In the genomic region with DNA sequence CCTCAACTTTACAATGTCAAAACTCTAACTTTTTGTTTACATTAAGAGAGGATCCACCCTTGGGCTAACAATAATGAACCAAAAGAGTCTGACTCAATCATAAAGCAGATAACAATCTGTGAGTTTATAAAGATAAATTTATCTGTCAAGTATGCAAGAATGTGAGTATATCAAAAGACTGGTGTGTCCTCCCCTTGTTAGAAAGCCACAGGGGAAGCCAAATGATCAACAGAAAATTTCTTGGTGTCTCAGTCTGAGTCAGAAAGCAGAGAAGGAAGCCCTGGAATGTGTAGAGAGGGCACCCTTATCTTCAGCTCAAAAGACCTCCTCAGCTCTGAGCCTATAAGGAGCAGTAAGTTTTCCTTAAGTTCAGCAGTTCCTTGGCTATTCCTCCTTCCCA, we compare ENCODE assay signal across 15 cellular contexts. TPM values are rescaled to one million over a fixed set of nuclear protein-coding genes. Genes with fewer than 3 reads are reported as not detected.
DNase-seq lines count a peak whose midpoint lies in the region; ATAC-seq and TF ChIP-seq lines count a peak whose summit lies in the region.
"Had no signal": no experiment of that assay in that cellular context is flagged by ENCODE, and none has a peak within 500 bp of the region (broad histone marks: within the 10 kb centered on the region; RNA-seq: fewer than 3 reads in every experiment).

No MANE protein-coding gene starts in this region.

- intact Hi-C loops in mammary epithelial cell (cut with micrococcal nuclease): no loop called here
- intact Hi-C loops in breast epithelium (cut with DNase I; ENCODE audit: low total_unique reads): loop anchor here (2.0 kb wide), 1 partner anchor 45 kb away; no protein-coding TSS in a partner anchor

- dilution Hi-C loops in mammary epithelial cell (cut with HindIII; ENCODE audit: low sequenced_read_pairs): no loop called here

- peak overlapping the region; percentile 6 for H3K4me2 ChIP-seq in mammary epithelial cell (ENCODE audit: insufficient read depth, low read depth, low read length)

- peaks cover 23% of the 10 kb centered on the region for H3K4me1 ChIP-seq in mammary epithelial cell (ENCODE audit: insufficient read depth, low read length)
- no peaks in the 10 kb centered on the region for H3K4me1 ChIP-seq in breast epithelium

- no peaks in the 10 kb centered on the region for H4K20me1 ChIP-seq in mammary epithelial cell (ENCODE audit: insufficient read depth, low read length)

- ATAC-seq in GM18870 (IDR thresholded peaks at IDR 0.05; ENCODE audit: unreplicated experiment): no peak

- H3K36me3 ChIP-seq in mammary epithelial cell (ENCODE audit: insufficient read depth, low read length): no peaks in the 10 kb centered on the region
- H3K36me3 ChIP-seq in breast epithelium: no peaks in the 10 kb centered on the region
- H3K36me3 ChIP-seq: spleen had no signal

- no peak for TF ChIP-seq CTCF in mammary epithelial cell (conservative IDR thresholded peaks at IDR 0.05 in 1 of 2, IDR thresholded peaks at IDR 0.05 in 1 of 2; ENCODE audit: extremely low read depth in 1 of 2, insufficient read depth in 1 of 2, low read depth in 1 of 2, low read length in 2 of 2)
- TF ChIP-seq CTCF in breast epithelium (IDR thresholded peaks at IDR 0.05): no peak
- no peak for TF ChIP-seq CTCF in fibroblast of pulmonary artery (IDR thresholded peaks at IDR 0.05; ENCODE audit: low read length, missing control alignments)

- H3K27me3 ChIP-seq in mammary epithelial cell (ENCODE audit: insufficient read depth, low read length): peaks cover 2% of the 10 kb centered on the region
- H3K27me3 ChIP-seq in breast epithelium: no peaks in the 10 kb centered on the region

- DNase-seq in mammary epithelial cell (peak; percentile 61), breast epithelium (ENCODE audit: low spot score in 2 of 2) (no peak), SK-MEL-5 (ENCODE audit: low read depth, low spot score) (peak; percentile 30), fibroblast of pulmonary artery (ENCODE audit: low read depth) (peak; percentile 35), HPDE6-E6E7 (ENCODE audit: extremely low spot score) (no peak), DMS53 (lab: John Stamatoyannopoulos, UW) (no peak), DMS 273 (lab: John Stamatoyannopoulos, UW; ENCODE audit: unreplicated experiment) (no peak)
- DNase-seq: activated CD4-positive, alpha-beta T cell treated with anti-CD3 and anti-CD28 coated beads for 48 hours; cerebellar nuclear complex; DMS79; MM.1S; spleen had no signal

- H3K9me3 ChIP-seq in mammary epithelial cell (replicated peaks; ENCODE audit: insufficient read depth, low read length) (no peaks in the 10 kb centered on the region), breast epithelium (no peaks in the 10 kb centered on the region)
- H3K9me3 ChIP-seq: spleen had no signal

- CTCF ChIA-PET in mammary epithelial cell (lab: Charles Lee; ENCODE audit: low non-redundant PET): no interaction called here

- in situ Hi-C loops in mammary epithelial cell (cut with MboI; ENCODE audit: low sequenced_read_pairs in 2 of 2) (no loop called here), SK-MEL-5 (cut with HindIII; ENCODE audit: low pct_unique_long_range_greater_than_20kb, low sequenced_read_pairs) (no loop called here)

- no TSS peak for BruUV-seq in mammary epithelial cell (replicated peaks; lab: Mats Ljungman, UMichigan)

- H3K9ac ChIP-seq in mammary epithelial cell (ENCODE audit: insufficient read depth, low read length): no peak overlapping the region

- no peak overlapping the region for H3K4me3 ChIP-seq in mammary epithelial cell (replicated peaks in 1 of 3; ENCODE audit: insufficient read depth in 1 of 3, low read depth in 2 of 3, low read length in 3 of 3)
- no peak overlapping the region for H3K4me3 ChIP-seq in breast epithelium
- no peak overlapping the region for H3K4me3 ChIP-seq in fibroblast of pulmonary artery (replicated peaks; ENCODE audit: low read depth, low read length)
- H3K4me3 ChIP-seq: spleen had no signal

- no peak overlapping the region for H2AFZ ChIP-seq in mammary epithelial cell (ENCODE audit: low read depth, low read length)

- H3K27ac ChIP-seq in mammary epithelial cell (ENCODE audit: insufficient read depth, low read depth, low read length) (no peak overlapping the region), breast epithelium (no peak overlapping the region)
- H3K27ac ChIP-seq: epithelial cell of prostate, spleen had no signal

- no peaks in the 10 kb centered on the region for H3K79me2 ChIP-seq in mammary epithelial cell (ENCODE audit: insufficient read depth, low read length)

- no peak for TF ChIP-seq POLR2A in breast epithelium (IDR thresholded peaks at IDR 0.05)

RNA-seq across cellular contexts. Expression of a gene that starts 13.9 kb away (rescaled TPM):
- total RNA-seq in mammary epithelial cell (1 to 10 TPM; 4.2 to 4.8 TPM), breast epithelium (10 to 100 TPM in 1 of 3 donors, 1 to 10 TPM in 2; 9.2 to 17.3 (median 9.3) TPM)
- polyA plus RNA-seq in mammary epithelial cell: 1.3 TPM
- polyA minus RNA-seq in mammary epithelial cell: not detected
- total RNA-seq in SK-MEL-5 (2014; rRNA removed; shearing (Covaris generic)): 5.7 and 6.4 TPM in 2 replicates
- 3.9 and 8.0 TPM in 2 replicates for polyA plus RNA-seq in SK-MEL-5 (2015; cell fraction: cytosol; rRNA removed)
- polyA plus RNA-seq in SK-MEL-5 (2015; cell fraction: nucleus; rRNA removed): 4.2 and 5.5 TPM in 2 replicates

RNA-seq across cellular contexts. Expression of a gene that starts 30.3 kb away (rescaled TPM):
- total RNA-seq in mammary epithelial cell (not detected), breast epithelium (1 to 10 TPM in 2 of 3 donors, not detected in 1; 2.2 to 4.0 TPM)
- not detected for polyA plus RNA-seq in mammary epithelial cell
- not detected for polyA minus RNA-seq in mammary epithelial cell
- total RNA-seq in SK-MEL-5 (2014; rRNA removed; shearing (Covaris generic)): 118 and 129 TPM in 2 replicates
- polyA plus RNA-seq in SK-MEL-5 (2015; cell fraction: cytosol; rRNA removed): 42.3 and 44.3 TPM in 2 replicates
- 46.3 and 53.4 TPM in 2 replicates for polyA plus RNA-seq in SK-MEL-5 (2015; cell fraction: nucleus; rRNA removed)
- total RNA-seq: lung microvascular endothelial cell had no signal

RNA-seq across cellular contexts. Expression of a gene that starts 51.8 kb away (rescaled TPM):
- total RNA-seq in mammary epithelial cell: under 1 TPM in 1 of 2 donors, not detected in 1; under 0.01 TPM
- not detected for polyA plus RNA-seq in mammary epithelial cell
- polyA minus RNA-seq in mammary epithelial cell: not detected
- total RNA-seq in breast epithelium: 1 to 10 TPM in 1 of 3 donors, under 1 TPM in 2; 0.16 to 1.3 (median 0.33) TPM
- not detected in 2 replicates for total RNA-seq in SK-MEL-5 (2014; rRNA removed; shearing (Covaris generic))
- not detected in 2 replicates for polyA plus RNA-seq in SK-MEL-5 (2015; cell fraction: cytosol; rRNA removed)
- polyA plus RNA-seq in SK-MEL-5 (2015; cell fraction: nucleus; rRNA removed): not detected in 2 replicates
- total RNA-seq: lung microvascular endothelial cell, spleen had no signal
- polyA plus RNA-seq: spleen had no signal

Comparison
In these comparisons a context has a peak if more than half of its experiments do, and no peak if none do; other contexts are left out.
1. DNase-seq: peak in mammary epithelial cell (single experiment), SK-MEL-5 (single experiment) and fibroblast of pulmonary artery (single experiment); none in breast epithelium (0 of 2), HPDE6-E6E7 (single experiment), DMS53 (single experiment) and DMS 273 (single experiment).
2. RNA of a gene that starts 30.3 kb away (total RNA-seq): 118 to 129 TPM in SK-MEL-5; 2.2 to 4.0 TPM in breast epithelium and not detected in mammary epithelial cell; every median in the first group is over 10 times any median in the second.